In the genomic region with DNA sequence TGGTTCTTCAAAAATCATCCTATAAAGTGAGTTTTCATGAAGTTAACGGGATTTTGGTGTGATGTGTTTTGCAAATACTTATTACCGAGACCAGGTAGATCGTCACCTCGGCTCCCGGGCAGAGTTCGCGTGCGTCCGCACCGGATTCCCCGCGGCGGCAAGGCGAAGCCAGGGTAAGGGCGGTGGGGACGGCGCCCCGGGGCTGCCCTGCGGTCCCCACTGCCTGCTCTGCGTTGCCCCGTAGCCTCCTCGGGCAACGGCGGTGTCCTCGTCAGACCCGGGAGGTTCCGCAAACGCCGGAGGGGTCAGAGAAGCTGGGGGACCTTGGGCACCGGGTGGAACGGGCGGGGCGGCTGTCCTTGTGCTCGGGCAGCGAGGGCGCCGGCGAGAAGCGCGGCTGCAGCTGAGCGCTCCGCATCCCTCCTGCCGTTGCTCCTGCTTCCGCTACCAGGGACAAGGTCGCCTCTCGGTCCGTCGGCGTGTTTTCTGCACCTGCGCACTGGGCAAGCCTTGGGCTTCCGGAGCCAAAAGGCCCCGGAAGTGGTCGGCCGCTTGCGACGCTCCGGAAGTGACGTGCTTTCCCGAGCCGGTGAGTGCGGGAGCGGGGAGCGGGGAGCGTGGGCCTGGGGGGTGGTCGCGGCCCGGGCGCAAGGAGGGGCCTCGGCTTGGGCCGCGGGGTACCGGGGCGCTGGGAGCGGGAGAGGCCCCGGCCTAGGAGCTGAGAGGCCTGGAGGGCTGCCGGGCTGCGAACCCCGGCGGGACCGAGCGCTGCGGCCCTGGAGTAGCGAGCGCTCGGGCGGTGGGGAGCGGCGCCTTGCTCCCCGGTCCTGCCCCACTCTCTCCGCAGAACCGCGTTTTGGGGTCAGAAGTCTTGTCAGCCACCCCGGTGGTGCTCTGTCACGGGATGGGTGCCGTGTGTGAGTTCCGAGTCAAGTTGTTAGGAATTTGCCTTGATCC, we compare ENCODE assay signal across 8 cellular contexts. TPM values are rescaled to one million over a fixed set of nuclear protein-coding genes. Genes with fewer than 3 reads are reported as not detected.
DNase-seq lines count a peak whose midpoint lies in the region; ATAC-seq lines count a peak whose summit lies in the region.

A gene with protein sequence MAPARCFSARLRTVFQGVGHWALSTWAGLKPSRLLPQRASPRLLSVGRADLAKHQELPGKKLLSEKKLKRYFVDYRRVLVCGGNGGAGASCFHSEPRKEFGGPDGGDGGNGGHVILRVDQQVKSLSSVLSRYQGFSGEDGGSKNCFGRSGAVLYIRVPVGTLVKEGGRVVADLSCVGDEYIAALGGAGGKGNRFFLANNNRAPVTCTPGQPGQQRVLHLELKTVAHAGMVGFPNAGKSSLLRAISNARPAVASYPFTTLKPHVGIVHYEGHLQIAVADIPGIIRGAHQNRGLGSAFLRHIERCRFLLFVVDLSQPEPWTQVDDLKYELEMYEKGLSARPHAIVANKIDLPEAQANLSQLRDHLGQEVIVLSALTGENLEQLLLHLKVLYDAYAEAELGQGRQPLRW (plus strand): TSS at position 560 of the 957 bp plus-strand sequence. CDS start 10,393 bp downstream, outside the sequence.

- H3K9me3 ChIP-seq in mesenchymal stem cell (ENCODE audit: control insufficient read depth, low read length): no peaks in the 10 kb centered on the region

- H4K91ac ChIP-seq in mesenchymal stem cell (ENCODE audit: low read length): peak within 1 kb of the TSS; percentile 70

- peak within 1 kb of the TSS; percentile 96 for H3K27ac Mint-ChIP-seq in effector memory CD8-positive, alpha-beta T cell

- peaks cover 19 to 21% of the 10 kb centered on the region in 2 experiments for H3K36me3 ChIP-seq in mesenchymal stem cell (ENCODE audit: control insufficient read depth in 1 of 2, insufficient read depth in 2 of 2, low read depth in 1 of 2, low read length in 2 of 2)

- peak within 1 kb of the TSS in 1 of 2 experiments; percentile 12 for H2BK12ac ChIP-seq in mesenchymal stem cell (ENCODE audit: low read length in 2 of 2)

- peak within 1 kb of the TSS; percentile 56 for H2BK15ac ChIP-seq in mesenchymal stem cell (ENCODE audit: low read depth, poor library complexity, severe bottlenecking)

- peak within 1 kb of the TSS; percentile 51 for H2BK120ac ChIP-seq in mesenchymal stem cell (ENCODE audit: low read depth, low read length)

- H3K18ac ChIP-seq in mesenchymal stem cell (ENCODE audit: low read depth in 1 of 2, low read length in 2 of 2): peak within 1 kb of the TSS; percentile 79 to 89

- H4K8ac ChIP-seq in mesenchymal stem cell (ENCODE audit: low read length): peak within 1 kb of the TSS; percentile 90

- peak within 1 kb of the TSS; percentile 74 for H2AFZ ChIP-seq in mesenchymal stem cell (ENCODE audit: low read depth, low read length)

- no peaks in the 10 kb centered on the region for H3K27me3 Mint-ChIP-seq in effector memory CD8-positive, alpha-beta T cell

- H2AK5ac ChIP-seq in mesenchymal stem cell (ENCODE audit: low read length, severe bottlenecking): no peak within 1 kb of the TSS

- H3K27ac ChIP-seq in mesenchymal stem cell (ENCODE audit: low read length, poor library complexity, severe bottlenecking): peak within 1 kb of the TSS; percentile 46

- H3K4me1 Mint-ChIP-seq in effector memory CD8-positive, alpha-beta T cell (ENCODE audit: low read depth in 2 of 2): peaks cover 27 to 30% of the 10 kb centered on the region in 2 donors

- H3K14ac ChIP-seq in mesenchymal stem cell (ENCODE audit: low read length in 2 of 2): peak within 1 kb of the TSS in 1 of 2 experiments; percentile 99

- peak within 1 kb of the TSS; percentile 66 for H2BK5ac ChIP-seq in mesenchymal stem cell (ENCODE audit: low read depth, low read length, poor library complexity, severe bottlenecking)

- peak within 1 kb of the TSS in 1 of 2 experiments; percentile 73 for H3K23ac ChIP-seq in mesenchymal stem cell (ENCODE audit: low read length in 2 of 2)

- H3K4ac ChIP-seq in mesenchymal stem cell (ENCODE audit: low read depth in 1 of 2, low read length in 2 of 2): peak within 1 kb of the TSS; percentile 87 to 100

- no peaks in the 10 kb centered on the region for H3K9me3 Mint-ChIP-seq in effector memory CD8-positive, alpha-beta T cell

- peak within 1 kb of the TSS; percentile 88 to 91 for H3K4me3 Mint-ChIP-seq in effector memory CD8-positive, alpha-beta T cell

- DNase-seq in COR-L47 (lab: John Stamatoyannopoulos, UW) (peak; percentile 94), HUDEP-2 (lab: John Stamatoyannopoulos, UW; ENCODE audit: unreplicated experiment in 76 of 76) (peak in 74 of 76 experiments; percentile 47 to 98 (median 88)), NOMO-1 treated with dmso at 0.1 percent for 144 hours (lab: John Stamatoyannopoulos, UW; ENCODE audit: unreplicated experiment) (peak; percentile 91), mesenchymal stem cell (peak; percentile 97)
- peak; percentile 78 to 88 (median 83) for DNase-seq in activated CD8-positive, alpha-beta memory T cell treated with anti-CD3 and anti-CD28 coated beads for 48 hours (ENCODE audit: low read depth in 2 of 3, low spot score in 2 of 3)
- peak; percentile 87 to 91 (median 88) for DNase-seq in effector memory CD8-positive, alpha-beta T cell
- DNase-seq in stimulated activated CD8-positive, alpha-beta memory T cell treated with anti-CD3 and anti-CD28 coated beads, Interleukin-12 subunit alpha, Interleukin-12 subunit beta, amount 100 ng/mL, for 24 hours (ENCODE audit: extremely low read depth): peak; percentile 87

- peaks cover 12% of the 10 kb centered on the region for H3K4me1 ChIP-seq in mesenchymal stem cell (ENCODE audit: control insufficient read depth, insufficient read depth, low read depth, low read length)

- H3K27me3 ChIP-seq in mesenchymal stem cell (ENCODE audit: control insufficient read depth in 1 of 2, insufficient read depth in 1 of 2, low read length in 2 of 2): no peaks in the 10 kb centered on the region

- H3K36me3 Mint-ChIP-seq in effector memory CD8-positive, alpha-beta T cell (ENCODE audit: insufficient read depth): peaks cover 23% of the 10 kb centered on the region

- peaks cover 33% of the 10 kb centered on the region for H3K79me1 ChIP-seq in mesenchymal stem cell (replicated peaks; ENCODE audit: low read length, poor library complexity, severe bottlenecking)

- peak; percentile 85 for ATAC-seq in GM21390 (IDR thresholded peaks at IDR 0.05; ENCODE audit: unreplicated experiment)
- peak; percentile 91 for ATAC-seq in effector memory CD8-positive, alpha-beta T cell (replicated peaks)

- H3K4me3 ChIP-seq in mesenchymal stem cell (ENCODE audit: insufficient read depth in 1 of 2, low read depth in 1 of 2, low read length in 2 of 2): peak within 1 kb of the TSS; percentile 96 to 98

- WGBS in mesenchymal stem cell: 1% methylated on average over 70 of the region's 96 CpGs

- H3K4me2 ChIP-seq in mesenchymal stem cell (ENCODE audit: low read length, poor library complexity, severe bottlenecking): peak within 1 kb of the TSS; percentile 97

- peak within 1 kb of the TSS; percentile 99 for H3K9ac ChIP-seq in mesenchymal stem cell (ENCODE audit: low read length)

RNA-seq across cellular contexts. Expression of the gene that starts here (rescaled TPM):
- 27.8 TPM for polyA plus RNA-seq in mesenchymal stem cell (2013, experiment 1 of 2)
- 26.3 TPM for polyA plus RNA-seq in mesenchymal stem cell (2013, experiment 2 of 2)

Comparison
In these comparisons a context has a peak if more than half of its experiments do, and no peak if none do; other contexts are left out.
1. Peak in every context shown above with its lines: DNase-seq, ATAC-seq, H3K4me3 ChIP-seq and H3K27ac ChIP-seq.